ENCODE assay signal across 8 cellular contexts in genomic region chr13:32428581-32429072, GRCh38. TPM values are rescaled to one million over a fixed set of nuclear protein-coding genes. Genes with fewer than 3 reads are reported as not detected.
DNase-seq lines count a peak whose midpoint lies in the region; ATAC-seq and TF ChIP-seq lines count a peak whose summit lies in the region.

No MANE protein-coding gene starts in this region.

- H3K4me1 ChIP-seq in GM23248 (ENCODE audit: insufficient read depth) = peaks cover 4% of the 10 kb centered on the region; the same call in 1 of the 2 replicates

- H4K20me1 ChIP-seq in GM23248 (ENCODE audit: insufficient read depth) (no peaks in the 10 kb centered on the region), SU-DHL-6 (ENCODE audit: low read depth, low read length) (no peaks in the 10 kb centered on the region)

- ATAC-seq in GM18861 (IDR thresholded peaks at IDR 0.05; ENCODE audit: unreplicated experiment) (no peak), HG02973 (IDR thresholded peaks at IDR 0.05; ENCODE audit: unreplicated experiment) (no peak)

- H3K9me3 Mint-ChIP-seq in progenitor cell of endocrine pancreas (ENCODE audit: low read depth) = no peaks in the 10 kb centered on the region

- H3F3A ChIP-seq in GM23248 (ENCODE audit: insufficient read depth) (peaks cover 7% of the 10 kb centered on the region), SU-DHL-6 (ENCODE audit: insufficient read depth) (0 out of 2 replicates have a peak, but pooled peaks cover 3% of the 10 kb centered on the region)

- peak overlapping the region; percentile 81 for H3K4me3 Mint-ChIP-seq in progenitor cell of endocrine pancreas (ENCODE audit: low read depth)

- H3K27ac ChIP-seq in GM23248 (no peak overlapping the region), SU-DHL-6 (ENCODE audit: low read depth, low read length) (no peak overlapping the region)

- peak overlapping the region; percentile 94 for H3K27ac Mint-ChIP-seq in progenitor cell of endocrine pancreas

- peak overlapping the region; percentile 70 for H3K9ac ChIP-seq in GM23248
- H3K9ac ChIP-seq in SU-DHL-6 (ENCODE audit: low read length) = no peak overlapping the region

- H3K4me2 ChIP-seq in GM23248 (ENCODE audit: unreplicated experiment) = peak overlapping the region; percentile 84
- peak overlapping the region; percentile 68 for H3K4me2 ChIP-seq in SU-DHL-6 (ENCODE audit: low read depth, low read length, poor library complexity, severe bottlenecking)

- in situ Hi-C loops in GM23248 (cut with MboI) = no loop called here

- no peak for TF ChIP-seq CTCF in SU-DHL-6 (IDR thresholded peaks at IDR 0.05; ENCODE audit: insufficient read depth, low read length, poor library complexity, severe bottlenecking)
- no peak for TF ChIP-seq CTCF in fibroblast of pulmonary artery (IDR thresholded peaks at IDR 0.05; ENCODE audit: low read length, missing control alignments)
- TF ChIP-seq CTCF in progenitor cell of endocrine pancreas (IDR thresholded peaks at IDR 0.05; ENCODE audit: unreplicated experiment) = no peak

- WGBS in GM23248 (ENCODE audit: low coverage in 1 of 2, low lambda C conversion rate in 2 of 2, missing lambda C conversion rate in 2 of 2), 2 experiments = 31 to 35% methylated on average over 7 of the region's 7 CpGs

- no peaks in the 10 kb centered on the region for H3K79me2 ChIP-seq in GM23248 (ENCODE audit: insufficient read depth)
- no peaks in the 10 kb centered on the region for H3K79me2 ChIP-seq in SU-DHL-6 (ENCODE audit: insufficient read depth, low read length)

- H3K27me3 ChIP-seq in GM23248 (replicated peaks; ENCODE audit: insufficient read depth) = no peaks in the 10 kb centered on the region
- H3K27me3 ChIP-seq in SU-DHL-6 (ENCODE audit: low read length) = no peaks in the 10 kb centered on the region

- peaks cover 21% of the 10 kb centered on the region for H3K36me3 Mint-ChIP-seq in progenitor cell of endocrine pancreas (ENCODE audit: insufficient read depth)

- peaks cover 8% of the 10 kb centered on the region for H3K27me3 Mint-ChIP-seq in progenitor cell of endocrine pancreas

- DNase-seq in GM23248 (peak; percentile 22), fibroblast of pulmonary artery (ENCODE audit: low read depth) (no peak), progenitor cell of endocrine pancreas (ENCODE audit: low spot score, unreplicated experiment) (no peak)
- no peak for DNase-seq in activated CD8-positive, alpha-beta memory T cell treated with anti-CD3 and anti-CD28 coated beads, Interleukin-2, amount 50 U/mL, for 48 hours
- DNase-seq in activated CD4-positive, CD25-positive, alpha-beta regulatory T cell (lab: John Stamatoyannopoulos, UW) = no peak

- H3K9me2 ChIP-seq in GM23248 (ENCODE audit: insufficient read depth) (no peaks in the 10 kb centered on the region), SU-DHL-6 (replicated peaks; ENCODE audit: insufficient read depth, low read length) (no peaks in the 10 kb centered on the region)

- H3K4me3 ChIP-seq in GM23248 (peak overlapping the region; percentile 70), SU-DHL-6 (ENCODE audit: insufficient read depth, low read length, poor library complexity, severe bottlenecking) (no peak overlapping the region), fibroblast of pulmonary artery (replicated peaks; ENCODE audit: low read depth, low read length) (peak overlapping the region; percentile 61)

- H3K36me3 ChIP-seq in GM23248 (ENCODE audit: low read depth) = peaks cover 22% of the 10 kb centered on the region
- H3K36me3 ChIP-seq in SU-DHL-6 (ENCODE audit: low read length) = no peaks in the 10 kb centered on the region

- H3K9me3 ChIP-seq in GM23248 (ENCODE audit: low read depth) = no peaks in the 10 kb centered on the region
- no peaks in the 10 kb centered on the region for H3K9me3 ChIP-seq in SU-DHL-6 (ENCODE audit: insufficient read depth, low read length)

- H2AFZ ChIP-seq in GM23248 (peak overlapping the region; percentile 72), SU-DHL-6 (ENCODE audit: low read depth, low read length, severe bottlenecking) (no peak overlapping the region)

- peaks cover 17% of the 10 kb centered on the region for H3K4me1 Mint-ChIP-seq in progenitor cell of endocrine pancreas (ENCODE audit: low read depth)

RNA-seq across cellular contexts. Expression of gene N4BP2L1, which starts 0.7 kb away (rescaled TPM):
- 1.1 and 1.2 TPM in 2 replicates for total RNA-seq in GM23248 (2014; rRNA removed; shearing (Covaris generic))
- 0.80 and 1.4 TPM in 2 replicates for polyA plus RNA-seq in GM23248 (2016; fragmentation: Nextera tagmentation; extraction: Ambion mirVana)
- 15.9 and 20.0 TPM in 2 replicates for total RNA-seq in progenitor cell of endocrine pancreas
